ENCODE assay signal across 2 cellular contexts in the genomic region with DNA sequence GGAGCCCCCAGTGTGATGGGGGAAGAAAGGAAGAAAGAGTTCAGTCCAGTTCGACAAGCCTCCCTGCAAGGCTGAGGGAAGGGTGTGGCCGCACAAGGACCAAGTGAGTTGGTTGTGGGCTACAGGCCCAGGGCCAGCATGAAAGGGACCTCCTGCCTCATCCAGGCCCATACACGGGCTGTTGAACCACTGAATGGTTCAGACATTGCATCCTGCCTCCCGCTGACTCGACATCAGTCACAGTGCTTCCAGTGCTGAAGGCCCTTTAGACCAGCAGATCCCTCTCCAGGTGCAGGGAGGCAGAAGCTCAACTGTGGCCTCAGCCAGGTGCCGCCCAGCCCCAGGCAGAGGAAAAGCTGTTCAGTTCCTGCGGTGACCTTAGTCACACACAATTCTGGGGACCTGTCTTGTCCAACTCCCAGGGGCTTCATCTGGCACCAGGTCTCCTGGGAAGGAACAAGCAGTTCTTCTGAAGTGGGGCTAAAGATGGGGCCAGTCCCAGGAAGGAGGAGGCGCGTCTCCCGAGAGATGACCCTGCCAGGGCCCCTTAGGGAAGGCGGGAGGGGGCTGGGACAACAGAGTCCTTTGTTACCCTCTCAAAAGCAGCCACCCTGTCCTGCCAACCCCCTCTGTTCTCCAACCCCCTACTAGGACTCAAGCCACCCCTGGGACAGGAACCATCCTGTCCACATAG.
TF ChIP-seq lines count a peak whose summit lies in the region.

No MANE protein-coding gene starts in this region.

TF ChIP-seq in WTC11, 78 proteins besides CTCF, POLR2A, EP300 and RAD21:
- TF ChIP-seq, protein P1, sequence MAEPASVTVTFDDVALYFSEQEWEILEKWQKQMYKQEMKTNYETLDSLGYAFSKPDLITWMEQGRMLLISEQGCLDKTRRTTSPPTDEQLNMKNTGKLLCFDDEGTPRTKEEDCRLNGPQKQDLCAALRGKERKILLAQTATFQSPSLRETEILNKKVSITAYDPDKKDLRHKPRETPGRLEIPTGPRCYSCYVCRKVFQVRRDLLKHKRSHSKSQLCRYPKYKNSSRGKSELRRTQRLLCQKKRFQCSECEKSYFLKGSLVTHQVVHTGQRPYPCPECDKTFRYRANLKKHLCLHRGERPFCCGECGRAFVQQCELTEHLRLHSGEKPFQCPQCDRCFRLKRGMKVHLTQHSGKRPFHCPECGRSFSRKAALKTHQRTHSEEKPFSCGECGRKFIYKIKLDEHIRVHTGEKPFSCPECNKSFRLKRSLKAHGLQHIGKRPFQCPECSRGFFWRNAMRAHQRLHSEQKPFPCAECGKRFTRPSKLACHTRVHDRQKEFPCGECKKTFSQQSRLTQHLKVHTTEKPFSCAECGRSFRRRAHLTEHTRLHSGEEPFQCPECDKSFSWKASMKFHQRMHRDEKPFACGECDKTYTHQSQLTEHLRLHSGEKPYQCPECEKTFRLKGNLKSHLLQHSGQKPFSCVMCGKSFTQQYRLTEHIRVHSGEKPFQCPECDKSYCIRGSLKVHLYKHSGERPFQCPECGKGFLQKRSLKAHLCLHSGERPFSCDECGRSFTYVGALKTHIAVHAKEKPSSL (CRISPR knock-in tag; conservative IDR thresholded peaks at IDR 0.05) = no peak
- TF ChIP-seq, protein P2, sequence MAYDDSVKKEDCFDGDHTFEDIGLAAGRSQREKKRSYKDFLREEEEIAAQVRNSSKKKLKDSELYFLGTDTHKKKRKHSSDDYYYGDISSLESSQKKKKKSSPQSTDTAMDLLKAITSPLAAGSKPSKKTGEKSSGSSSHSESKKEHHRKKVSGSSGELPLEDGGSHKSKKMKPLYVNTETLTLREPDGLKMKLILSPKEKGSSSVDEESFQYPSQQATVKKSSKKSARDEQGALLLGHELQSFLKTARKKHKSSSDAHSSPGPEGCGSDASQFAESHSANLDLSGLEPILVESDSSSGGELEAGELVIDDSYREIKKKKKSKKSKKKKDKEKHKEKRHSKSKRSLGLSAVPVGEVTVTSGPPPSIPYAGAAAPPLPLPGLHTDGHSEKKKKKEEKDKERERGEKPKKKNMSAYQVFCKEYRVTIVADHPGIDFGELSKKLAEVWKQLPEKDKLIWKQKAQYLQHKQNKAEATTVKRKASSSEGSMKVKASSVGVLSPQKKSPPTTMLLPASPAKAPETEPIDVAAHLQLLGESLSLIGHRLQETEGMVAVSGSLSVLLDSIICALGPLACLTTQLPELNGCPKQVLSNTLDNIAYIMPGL (CRISPR knock-in tag; IDR thresholded peaks at IDR 0.05) = no peak
- TF ChIP-seq JUN (CRISPR knock-in tag; IDR thresholded peaks at IDR 0.05) = no peak
- TF ChIP-seq ZNF317 (CRISPR knock-in tag; IDR thresholded peaks at IDR 0.05; ENCODE audit: borderline replicate concordance, low read depth) = no peak
- no peak for TF ChIP-seq USF2 (CRISPR knock-in tag; IDR thresholded peaks at IDR 0.05)
- no peak for TF ChIP-seq MXD4 (CRISPR knock-in tag; IDR thresholded peaks at IDR 0.05; ENCODE audit: borderline replicate concordance)
- no peak for TF ChIP-seq ESRRA (CRISPR knock-in tag; IDR thresholded peaks at IDR 0.05; ENCODE audit: borderline replicate concordance)
- TF ChIP-seq FOXP1 (CRISPR knock-in tag; IDR thresholded peaks at IDR 0.05; ENCODE audit: borderline replicate concordance) = no peak
- no peak for TF ChIP-seq MYBL2 (CRISPR knock-in tag; IDR thresholded peaks at IDR 0.05)
- TF ChIP-seq, protein P3, sequence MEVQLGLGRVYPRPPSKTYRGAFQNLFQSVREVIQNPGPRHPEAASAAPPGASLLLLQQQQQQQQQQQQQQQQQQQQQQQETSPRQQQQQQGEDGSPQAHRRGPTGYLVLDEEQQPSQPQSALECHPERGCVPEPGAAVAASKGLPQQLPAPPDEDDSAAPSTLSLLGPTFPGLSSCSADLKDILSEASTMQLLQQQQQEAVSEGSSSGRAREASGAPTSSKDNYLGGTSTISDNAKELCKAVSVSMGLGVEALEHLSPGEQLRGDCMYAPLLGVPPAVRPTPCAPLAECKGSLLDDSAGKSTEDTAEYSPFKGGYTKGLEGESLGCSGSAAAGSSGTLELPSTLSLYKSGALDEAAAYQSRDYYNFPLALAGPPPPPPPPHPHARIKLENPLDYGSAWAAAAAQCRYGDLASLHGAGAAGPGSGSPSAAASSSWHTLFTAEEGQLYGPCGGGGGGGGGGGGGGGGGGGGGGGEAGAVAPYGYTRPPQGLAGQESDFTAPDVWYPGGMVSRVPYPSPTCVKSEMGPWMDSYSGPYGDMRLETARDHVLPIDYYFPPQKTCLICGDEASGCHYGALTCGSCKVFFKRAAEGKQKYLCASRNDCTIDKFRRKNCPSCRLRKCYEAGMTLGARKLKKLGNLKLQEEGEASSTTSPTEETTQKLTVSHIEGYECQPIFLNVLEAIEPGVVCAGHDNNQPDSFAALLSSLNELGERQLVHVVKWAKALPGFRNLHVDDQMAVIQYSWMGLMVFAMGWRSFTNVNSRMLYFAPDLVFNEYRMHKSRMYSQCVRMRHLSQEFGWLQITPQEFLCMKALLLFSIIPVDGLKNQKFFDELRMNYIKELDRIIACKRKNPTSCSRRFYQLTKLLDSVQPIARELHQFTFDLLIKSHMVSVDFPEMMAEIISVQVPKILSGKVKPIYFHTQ (CRISPR knock-in tag; IDR thresholded peaks at IDR 0.05) = no peak
- no peak for TF ChIP-seq CREM (CRISPR knock-in tag; IDR thresholded peaks at IDR 0.05)

TF ChIP-seq in SK-N-SH, 30 proteins besides CTCF, POLR2A, EP300 and RAD21:
- no peak for TF ChIP-seq JUND (IDR thresholded peaks at IDR 0.05)
- TF ChIP-seq ELF1 (IDR thresholded peaks at IDR 0.05) = no peak
- TF ChIP-seq ZBTB33 (IDR thresholded peaks at IDR 0.05; ENCODE audit: borderline replicate concordance, low read depth) = no peak
- TF ChIP-seq MEF2A (IDR thresholded peaks at IDR 0.05; ENCODE audit: borderline replicate concordance, low read depth) = no peak
- no peak for TF ChIP-seq FOXM1 (IDR thresholded peaks at IDR 0.05; ENCODE audit: low read depth)
- no peak for TF ChIP-seq GABPA (IDR thresholded peaks at IDR 0.05; ENCODE audit: low read depth)
- no peak for TF ChIP-seq GATA2 (CRISPR knock-in tag; IDR thresholded peaks at IDR 0.05)
- TF ChIP-seq IRF3 (IDR thresholded peaks at IDR 0.05; ENCODE audit: low read depth, low read length) = no peak
- TF ChIP-seq TCF12 (IDR thresholded peaks at IDR 0.05) = no peak
- TF ChIP-seq RCOR1 (IDR thresholded peaks at IDR 0.05; ENCODE audit: low read length) = no peak
- TF ChIP-seq CHD2 (IDR thresholded peaks at IDR 0.05; ENCODE audit: low read length, partially characterized antibody) = no peak
- no peak for TF ChIP-seq NRF1 (IDR thresholded peaks at IDR 0.05; ENCODE audit: low read depth, low read length)
- TF ChIP-seq TAF1 (IDR thresholded peaks at IDR 0.05; ENCODE audit: borderline replicate concordance, low read depth, low read length) = no peak
- no peak for TF ChIP-seq FOSL2 (IDR thresholded peaks at IDR 0.05; ENCODE audit: borderline replicate concordance, low read depth)
- no peak for TF ChIP-seq SMC3 (IDR thresholded peaks at IDR 0.05; ENCODE audit: low read depth, low read length)
- TF ChIP-seq RXRA (IDR thresholded peaks at IDR 0.05; ENCODE audit: borderline replicate concordance, low read depth) = no peak
- TF ChIP-seq, protein P4, sequence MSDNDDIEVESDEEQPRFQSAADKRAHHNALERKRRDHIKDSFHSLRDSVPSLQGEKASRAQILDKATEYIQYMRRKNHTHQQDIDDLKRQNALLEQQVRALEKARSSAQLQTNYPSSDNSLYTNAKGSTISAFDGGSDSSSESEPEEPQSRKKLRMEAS (IDR thresholded peaks at IDR 0.05; ENCODE audit: low read depth) = no peak
TF ChIP-seq in SK-N-SH: peak in this region for 0.
